Comparison of ENCODE assay signal across 10 cellular contexts in genomic region chr5:6705088-6705487, GRCh38. TPM values are rescaled to one million over a fixed set of nuclear protein-coding genes. Genes with fewer than 3 reads are reported as not detected.
DNase-seq lines count a peak whose midpoint lies in the region; ATAC-seq, FAIRE-seq and TF ChIP-seq lines count a peak whose summit lies in the region.
"Had no signal": no experiment of that assay in that cellular context is flagged by ENCODE, and none has a peak within 500 bp of the region (broad histone marks: within the 10 kb centered on the region; RNA-seq: fewer than 3 reads in every experiment).

No MANE protein-coding gene starts in this region.

- H3K4me3 ChIP-seq in GM06990 (replicated peaks; ENCODE audit: low read depth, low read length): no peak overlapping the region
- H3K4me3 ChIP-seq in IMR-90 (ENCODE audit: insufficient read depth, low read depth, low read length): no peak overlapping the region
- H3K4me3 ChIP-seq in heart left ventricle: no peak overlapping the region
- H3K4me3 ChIP-seq in CD8-positive, alpha-beta T cell (ENCODE audit: low read depth, low read length): no peak overlapping the region

- peak overlapping the region; percentile 10; the same call in 1 of the 2 replicates for H3K18ac ChIP-seq in IMR-90 (ENCODE audit: low read depth, low read length)

- no peaks in the 10 kb centered on the region for H3K36me3 ChIP-seq in GM06990 (ENCODE audit: control insufficient read depth, insufficient read depth, low read length)
- H3K36me3 ChIP-seq in IMR-90 (ENCODE audit: control insufficient read depth, insufficient read depth, low read length): no peaks in the 10 kb centered on the region
- H3K36me3 ChIP-seq in heart left ventricle: no peaks in the 10 kb centered on the region
- H3K36me3 ChIP-seq in CD8-positive, alpha-beta T cell (ENCODE audit: insufficient read depth, low read length): no peaks in the 10 kb centered on the region

- TF ChIP-seq CTCF in GM06990 (IDR thresholded peaks at IDR 0.05; ENCODE audit: insufficient read depth, low read length, poor library complexity, severe bottlenecking) (no peak), IMR-90 (conservative IDR thresholded peaks at IDR 0.05; ENCODE audit: low read depth, low read length) (no peak), heart left ventricle (IDR thresholded peaks at IDR 0.05) (no peak)
- TF ChIP-seq CTCF in CD8-positive, alpha-beta T cell (IDR thresholded peaks at IDR 0.05): no peak

- H3K36me3 Mint-ChIP-seq in CD8-positive, alpha-beta T cell: no peaks in the 10 kb centered on the region

- no peaks in the 10 kb centered on the region for H3K9me3 Mint-ChIP-seq in CD8-positive, alpha-beta T cell

- H4K8ac ChIP-seq in IMR-90 (ENCODE audit: low read depth in 2 of 2, low read length in 2 of 2): peak overlapping the region; percentile 47 to 92; a peak in 2 of 4 replicates

- H4K20me1 ChIP-seq in IMR-90 (ENCODE audit: insufficient read depth, low read length): no peaks in the 10 kb centered on the region

- TF ChIP-seq RAD21 in IMR-90 (IDR thresholded peaks at IDR 0.05; ENCODE audit: low read length): no peak

- H3K9me1 ChIP-seq in IMR-90 (ENCODE audit: insufficient read depth, low read length): peaks cover 17% of the 10 kb centered on the region

- peak overlapping the region; percentile 48; the same call in 1 of the 2 replicates for H3K27ac ChIP-seq in IMR-90 (ENCODE audit: insufficient read depth, low read length)
- peak overlapping the region; percentile 72 to 93 (median 88) for H3K27ac ChIP-seq in heart left ventricle
- no peak overlapping the region for H3K27ac ChIP-seq in CD8-positive, alpha-beta T cell (ENCODE audit: low read depth, low read length)

- CTCF ChIA-PET in IMR-90 (lab: Yijun Ruan, JAX): no interaction called here
- CTCF ChIA-PET in CD8-positive, alpha-beta T cell (lab: Charles Lee): interaction anchor here (1.2 kb wide), 1 partner anchor 61 kb away, joined by 3 read pairs; no protein-coding TSS in a partner anchor

- intact Hi-C loops in IMR-90 (cut with micrococcal nuclease) (no loop called here), heart left ventricle (cut with DNase I) (loop anchor here in 1 of 10 donors (5.0 kb wide), 1 partner anchor 37 kb away; no protein-coding TSS in a partner anchor)
- intact Hi-C loops in CD8-positive, alpha-beta T cell (cut with DNase I, micrococcal nuclease): no loop called here

- dilution Hi-C loops in IMR-90 (cut with HindIII; ENCODE audit: low sequenced_read_pairs, unreplicated experiment): no loop called here

- H3K4me2 ChIP-seq in IMR-90 (ENCODE audit: low read depth, low read length): 0 out of 2 replicates have a peak overlapping the region, but pooled peaks have one; percentile 32

- H3K9me3 ChIP-seq in IMR-90 (ENCODE audit: control insufficient read depth, insufficient read depth, low read length): no peaks in the 10 kb centered on the region
- H3K9me3 ChIP-seq in heart left ventricle: no peaks in the 10 kb centered on the region
- H3K9me3 ChIP-seq in CD8-positive, alpha-beta T cell (ENCODE audit: low read length): no peaks in the 10 kb centered on the region

- no peak overlapping the region for H3K27ac Mint-ChIP-seq in CD8-positive, alpha-beta T cell

- no peaks in the 10 kb centered on the region for H3K4me1 Mint-ChIP-seq in CD8-positive, alpha-beta T cell (ENCODE audit: low read depth)

- FAIRE-seq in H54 (lab: Jason Lieb, UNC): no peak
- FAIRE-seq in RCC 7860 (lab: Jason Lieb, UNC): no peak

- in situ Hi-C loops in IMR-90 (cut with MboI; ENCODE audit: low sequenced_read_pairs): no loop called here

- H3K4me1 ChIP-seq in IMR-90 (ENCODE audit: control insufficient read depth, insufficient read depth, low read length) (peaks cover 20% of the 10 kb centered on the region), heart left ventricle (peaks cover 4 to 25% (median 19%) of the 10 kb centered on the region in 12 donors)
- H3K4me1 ChIP-seq in CD8-positive, alpha-beta T cell (ENCODE audit: insufficient read depth, low read length): no peaks in the 10 kb centered on the region

- peak overlapping the region; percentile 95 for H2AK5ac ChIP-seq in IMR-90 (ENCODE audit: low read depth, low read length)

- H3K27me3 ChIP-seq in GM06990 (replicated peaks; ENCODE audit: control insufficient read depth, insufficient read depth, low read length): no peaks in the 10 kb centered on the region
- H3K27me3 ChIP-seq in IMR-90 (ENCODE audit: control insufficient read depth, insufficient read depth, low read length): peaks cover 6% of the 10 kb centered on the region; the same call in 1 of the 2 replicates
- peaks cover 0 to 2% (median 0%) of the 10 kb centered on the region in 9 donors for H3K27me3 ChIP-seq in heart left ventricle
- H3K27me3 ChIP-seq in CD8-positive, alpha-beta T cell (ENCODE audit: insufficient read depth, low read length): peaks cover 4% of the 10 kb centered on the region

- no peak overlapping the region for H3K4me3 Mint-ChIP-seq in CD8-positive, alpha-beta T cell

- peak overlapping the region; percentile 96 for H3K14ac ChIP-seq in IMR-90 (replicated peaks; ENCODE audit: low read depth, low read length)

- peak overlapping the region; percentile 93 for H4K91ac ChIP-seq in IMR-90 (ENCODE audit: insufficient read depth, low read depth, low read length)

- H2BK20ac ChIP-seq in IMR-90 (ENCODE audit: low read depth, low read length): peak overlapping the region; percentile 98

- no TSS peak for BruUV-seq in IMR-90 (replicated peaks; lab: Mats Ljungman, UMichigan)

- peak overlapping the region; percentile 89; the same call in 2 of the 3 replicates for H2BK15ac ChIP-seq in IMR-90 (ENCODE audit: low read depth, low read length)

- DNase-seq in GM06990 (ENCODE audit: extremely low read depth, insufficient read length) (peak; percentile 43), IMR-90 (no peak), heart left ventricle (no peak), H54 (ENCODE audit: insufficient read length, low spot score) (no peak), inferior parietal cortex (ENCODE audit: extremely low spot score) (no peak), RCC 7860 (ENCODE audit: low spot score) (no peak)
- DNase-seq in CD8-positive, alpha-beta T cell: no peak
- DNase-seq: activated CD4-positive, CD25-positive, alpha-beta regulatory T cell treated with anti-CD3 and anti-CD28 coated beads, Interleukin-2, amount 50 U/mL, for 72 hours; DMS153 had no signal

- peaks cover 19% of the 10 kb centered on the region for H3K27me3 Mint-ChIP-seq in CD8-positive, alpha-beta T cell (ENCODE audit: low read depth)

- peak overlapping the region; percentile 99 for H2BK120ac ChIP-seq in IMR-90 (ENCODE audit: low read depth, low read length)

- no peak for TF ChIP-seq POLR2A in IMR-90 (IDR thresholded peaks at IDR 0.05; ENCODE audit: low read depth, low read length)
- no peak for TF ChIP-seq POLR2A in heart left ventricle (IDR thresholded peaks at IDR 0.05)
- TF ChIP-seq POLR2A in H54 (IDR thresholded peaks at IDR 0.05; ENCODE audit: low read depth, low read length): no peak

- peak overlapping the region; percentile 90 for H2AFZ ChIP-seq in IMR-90 (replicated peaks; ENCODE audit: low read length, poor library complexity)

- ATAC-seq in GM21390 (IDR thresholded peaks at IDR 0.05; ENCODE audit: unreplicated experiment) (peak; percentile 70), IMR-90 (ENCODE audit: low read depth) (no peak), heart left ventricle (peak in 2 of 4 donors; percentile 1 to 24)
- ATAC-seq in CD8-positive, alpha-beta T cell: no peak

- peak overlapping the region; percentile 77; the same call in 1 of the 2 replicates for H3K56ac ChIP-seq in IMR-90 (ENCODE audit: extremely low read depth, insufficient read depth, low read length)

- peak overlapping the region; percentile 96 for H3K4ac ChIP-seq in IMR-90 (ENCODE audit: low read depth, low read length)

- peak overlapping the region; percentile 36; the same call in 1 of the 2 replicates for H4K5ac ChIP-seq in IMR-90 (ENCODE audit: low read depth, low read length)

- WGBS in IMR-90 (ENCODE audit: extremely low coverage in 2 of 2, insufficient read length in 1 of 2), 2 experiments: no CpG with 5 or more reads among the region's 6 CpGs
- WGBS in heart left ventricle, 4 donors: 51 to 74% (median 54%) methylated on average over 6 of the region's 6 CpGs

- H3K79me1 ChIP-seq in IMR-90 (ENCODE audit: low read depth in 1 of 2, low read length in 2 of 2): peaks cover 0 to 10% of the 10 kb centered on the region in 2 experiments; a peak in 2 of 4 replicates

- peak overlapping the region; percentile 91 for H2AK9ac ChIP-seq in IMR-90 (replicated peaks; ENCODE audit: low read depth, low read length, poor library complexity)

- POLR2A ChIA-PET in IMR-90 (lab: Charles Lee; ENCODE audit: unreplicated experiment): no interaction called here
- POLR2A ChIA-PET in CD8-positive, alpha-beta T cell (lab: Charles Lee): no interaction called here

- H2BK5ac ChIP-seq in IMR-90 (ENCODE audit: low read depth, low read length, poor library complexity, severe bottlenecking): peak overlapping the region; percentile 93

- H3K23ac ChIP-seq in IMR-90 (ENCODE audit: low read depth, low read length): peak overlapping the region; percentile 94

- no peak overlapping the region for H3K9ac ChIP-seq in IMR-90 (ENCODE audit: low read depth, low read length)

TF ChIP-seq in IMR-90, 13 proteins besides CTCF, POLR2A, EP300 and RAD21 (continues in another document):
- TF ChIP-seq RFX5 (IDR thresholded peaks at IDR 0.05; ENCODE audit: low read depth, low read length): no peak
- no peak for TF ChIP-seq RCOR1 (IDR thresholded peaks at IDR 0.05; ENCODE audit: insufficient replicate concordance, low read length)
- TF ChIP-seq CEBPB (IDR thresholded peaks at IDR 0.05; ENCODE audit: low read depth, low read length): no peak
- no peak for TF ChIP-seq SMC3 (IDR thresholded peaks at IDR 0.05; ENCODE audit: low read depth, low read length)
- no peak for TF ChIP-seq FOS (IDR thresholded peaks at IDR 0.05; ENCODE audit: low read depth, low read length)
- TF ChIP-seq CHD1 (IDR thresholded peaks at IDR 0.05; ENCODE audit: low read depth, low read length): no peak
- no peak for TF ChIP-seq MAZ (IDR thresholded peaks at IDR 0.05; ENCODE audit: borderline replicate concordance, low read depth, low read length)

RNA-seq across cellular contexts. Expression of gene TENT4A, which starts 8.1 kb away (rescaled TPM):
- total RNA-seq in IMR-90 (2012; rRNA removed) (5.9 and 8.6 TPM in 2 replicates), heart left ventricle (10 to 100 TPM in 6 of 9 donors, 1 to 10 TPM in 3; 7.0 to 20.3 (median 11.3) TPM)
- polyA plus RNA-seq in IMR-90 (2012; rRNA removed) (17.2 and 19.8 TPM in 2 replicates), heart left ventricle (1 to 10 TPM; 4.3 to 8.7 TPM)
- 5.2 and 10.0 TPM in 2 replicates for polyA plus RNA-seq in IMR-90 (2012; cell fraction: cytosol; rRNA removed)
- 74.3 and 80.4 TPM in 2 replicates for polyA plus RNA-seq in IMR-90 (2012; cell fraction: nucleus; rRNA removed; ENCODE audit: low replicate concordance)
- 10 to 100 TPM; 39.9 to 42.6 TPM for total RNA-seq in CD8-positive, alpha-beta T cell
